In the genomic region with DNA sequence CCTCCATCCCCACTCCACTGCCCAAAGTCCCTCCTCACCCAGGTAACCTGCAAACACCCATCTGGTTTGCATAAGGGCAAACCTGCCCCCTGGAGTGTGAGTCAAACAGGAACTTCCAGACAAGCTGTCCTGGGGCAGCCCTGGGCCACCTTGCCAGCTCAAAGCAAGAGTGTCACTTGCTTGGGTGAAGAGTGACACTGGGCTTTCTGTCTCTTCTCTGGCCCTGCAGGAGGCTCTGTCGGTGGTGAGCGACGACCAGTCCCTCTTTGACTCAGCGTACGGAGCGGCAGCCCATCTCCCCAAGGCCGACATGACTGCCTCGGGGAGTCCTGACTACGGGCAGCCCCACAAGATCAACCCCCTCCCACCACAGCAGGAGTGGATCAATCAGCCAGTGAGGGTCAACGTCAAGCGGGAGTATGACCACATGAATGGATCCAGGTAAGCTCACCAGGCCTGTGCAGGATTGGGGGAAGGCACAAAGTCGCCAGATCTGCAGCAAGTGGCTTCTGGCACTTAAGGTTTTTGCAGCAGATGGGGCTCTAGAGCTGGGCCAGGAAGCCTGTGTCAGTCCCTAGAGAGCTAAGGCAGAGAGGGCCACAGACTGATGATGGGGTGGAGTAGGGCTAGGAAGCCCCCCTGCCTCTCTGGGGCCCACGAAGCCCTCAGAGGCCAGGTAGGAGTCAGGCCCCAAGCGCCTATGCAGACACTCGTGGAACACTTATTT, we compare ENCODE assay signal across 9 cellular contexts.
DNase-seq lines count a peak whose midpoint lies in the region; ATAC-seq and TF ChIP-seq lines count a peak whose summit lies in the region.
"Had no signal": no experiment of that assay in that cellular context is flagged by ENCODE, and none has a peak within 500 bp of the region (broad histone marks: within the 10 kb centered on the region; RNA-seq: fewer than 3 reads in every experiment).

No MANE protein-coding gene starts in this region.

- H3K4me1 Mint-ChIP-seq in stimulated activated naive CD8-positive, alpha-beta T cell treated with anti-CD3 and anti-CD28 coated beads, Interleukin-15, amount 100 ng/mL, for 72 hours, result peaks cover 79% of the 10 kb centered on the region

- H3K4me3 Mint-ChIP-seq in stimulated activated naive CD8-positive, alpha-beta T cell treated with anti-CD3 and anti-CD28 coated beads, Interleukin-15, amount 100 ng/mL, for 72 hours, result peak overlapping the region; percentile 44 to 67

- peak overlapping the region; percentile 87 to 93 for H3K27ac Mint-ChIP-seq in stimulated activated naive CD8-positive, alpha-beta T cell treated with anti-CD3 and anti-CD28 coated beads, Interleukin-15, amount 100 ng/mL, for 72 hours

- TF ChIP-seq CTCF in tibial artery (IDR thresholded peaks at IDR 0.05), result no peak

- H3K4me1 ChIP-seq in tibial artery, result no peaks in the 10 kb centered on the region

- no peak overlapping the region for H3K27ac ChIP-seq in tibial artery

- H3K27me3 Mint-ChIP-seq in stimulated activated naive CD8-positive, alpha-beta T cell treated with anti-CD3 and anti-CD28 coated beads, Interleukin-15, amount 100 ng/mL, for 72 hours, result no peaks in the 10 kb centered on the region

- no peak overlapping the region for H3K4me3 ChIP-seq in tibial artery
- H3K4me3 ChIP-seq: skin epidermis had no signal

- intact Hi-C loops in tibial artery (cut with DNase I; ENCODE audit: low total_unique reads) (no loop called here), Right ventricle myocardium superior (cut with DNase I) (no loop called here)

- ATAC-seq in HG02973 (IDR thresholded peaks at IDR 0.05; ENCODE audit: unreplicated experiment), result peak; percentile 73
- ATAC-seq in stimulated activated naive CD8-positive, alpha-beta T cell treated with anti-CD3 and anti-CD28 coated beads, Interleukin-15, amount 100 ng/mL, for 72 hours, result peak; percentile 89
- ATAC-seq in Right ventricle myocardium superior (ENCODE audit: poor library complexity), result no peak

- no peaks in the 10 kb centered on the region for H3K36me3 ChIP-seq in tibial artery

- H3K27me3 ChIP-seq in tibial artery, result no peaks in the 10 kb centered on the region

- H3K9me3 ChIP-seq in tibial artery, result no peaks in the 10 kb centered on the region

- peak; percentile 48 for DNase-seq in stimulated activated CD4-positive, alpha-beta T cell treated with anti-CD3 and anti-CD28 coated beads, Interleukin-15, amount 100 ng/mL, for 48 hours (ENCODE audit: low read depth in 2 of 2)
- no peak for DNase-seq in stimulated activated CD4-positive, alpha-beta T cell treated with anti-CD3 and anti-CD28 coated beads, Interleukin-4, amount 100 ng/mL, for 4 hours
- peak in 2 of 3 experiments; percentile 18 to 49 for DNase-seq in activated CD8-positive, alpha-beta memory T cell treated with anti-CD3 and anti-CD28 coated beads for 48 hours (ENCODE audit: low read depth in 2 of 3, low spot score in 2 of 3)
- peak; percentile 20 to 80 for DNase-seq in stimulated activated naive CD8-positive, alpha-beta T cell treated with anti-CD3 and anti-CD28 coated beads, Interleukin-15, amount 100 ng/mL, for 72 hours
- DNase-seq in tibial artery (no peak), Right ventricle myocardium superior (no peak), DMS53 treated with DMSO at 0.1 percent for 48 hours (lab: John Stamatoyannopoulos, UW; ENCODE audit: unreplicated experiment) (no peak)

- H3K9me3 Mint-ChIP-seq in stimulated activated naive CD8-positive, alpha-beta T cell treated with anti-CD3 and anti-CD28 coated beads, Interleukin-15, amount 100 ng/mL, for 72 hours, result no peaks in the 10 kb centered on the region

Comparison
In these comparisons a context has a peak if more than half of its experiments do, and no peak if none do; other contexts are left out.
1. DNase-seq: peak in stimulated activated CD4-positive, alpha-beta T cell treated with anti-CD3 and anti-CD28 coated beads, Interleukin-15, amount 100 ng/mL, for 48 hours (2 of 2), activated CD8-positive, alpha-beta memory T cell treated with anti-CD3 and anti-CD28 coated beads for 48 hours (2 of 3) and stimulated activated naive CD8-positive, alpha-beta T cell treated with anti-CD3 and anti-CD28 coated beads, Interleukin-15, amount 100 ng/mL, for 72 hours (2 of 2); none in stimulated activated CD4-positive, alpha-beta T cell treated with anti-CD3 and anti-CD28 coated beads, Interleukin-4, amount 100 ng/mL, for 4 hours (0 of 2), tibial artery (0 of 2), Right ventricle myocardium superior (single experiment) and DMS53 treated with DMSO at 0.1 percent for 48 hours (single experiment).